Comparison of ENCODE assay signal across 10 cellular contexts in genomic region chr12:121577443-121578180, GRCh38. TPM values are rescaled to one million over a fixed set of nuclear protein-coding genes. Genes with fewer than 3 reads are reported as not detected.
DNase-seq lines count a peak whose midpoint lies in the region; ATAC-seq, FAIRE-seq and TF ChIP-seq lines count a peak whose summit lies in the region.
"Had no signal": no experiment of that assay in that cellular context is flagged by ENCODE, and none has a peak within 500 bp of the region (broad histone marks: within the 10 kb centered on the region; RNA-seq: fewer than 3 reads in every experiment).

No MANE protein-coding gene starts in this region.

- FAIRE-seq in astrocyte (lab: Jason Lieb, UNC), result no peak

- TF ChIP-seq CTCF in astrocyte (IDR thresholded peaks at IDR 0.05; ENCODE audit: insufficient read depth, low read depth, low read length) (no peak), left lung (IDR thresholded peaks at IDR 0.05) (no peak), tibial artery (IDR thresholded peaks at IDR 0.05) (no peak), lower leg skin (IDR thresholded peaks at IDR 0.05) (no peak)

- ATAC-seq in left lung (no peak), HG03565 (IDR thresholded peaks at IDR 0.05; ENCODE audit: unreplicated experiment) (no peak), GM19395 (IDR thresholded peaks at IDR 0.05; ENCODE audit: unreplicated experiment) (no peak)

- peak overlapping the region; percentile 30 for H3K27ac Mint-ChIP-seq in activated naive CD4-positive, alpha-beta T cell treated with anti-CD3 and anti-CD28 coated beads, Interleukin-2, amount 50 U/mL, for 24 hours
- peak overlapping the region; percentile 98 for H3K27ac Mint-ChIP-seq in astrocyte (ENCODE audit: unreplicated experiment)

- H3K27me3 Mint-ChIP-seq in activated naive CD4-positive, alpha-beta T cell treated with anti-CD3 and anti-CD28 coated beads, Interleukin-2, amount 50 U/mL, for 24 hours, result no peaks in the 10 kb centered on the region
- no peaks in the 10 kb centered on the region for H3K27me3 Mint-ChIP-seq in astrocyte (ENCODE audit: low read depth, unreplicated experiment)

- H3K9me3 ChIP-seq in astrocyte (ENCODE audit: insufficient read depth, low read depth, low read length) (no peaks in the 10 kb centered on the region), left lung (no peaks in the 10 kb centered on the region), tibial artery (no peaks in the 10 kb centered on the region)
- H3K9me3 ChIP-seq: neutrophil had no signal

- H3K9me3 Mint-ChIP-seq in activated naive CD4-positive, alpha-beta T cell treated with anti-CD3 and anti-CD28 coated beads, Interleukin-2, amount 50 U/mL, for 24 hours, result no peaks in the 10 kb centered on the region
- no peaks in the 10 kb centered on the region for H3K9me3 Mint-ChIP-seq in astrocyte (ENCODE audit: unreplicated experiment)

- intact Hi-C loops in left lung (cut with DNase I), result loop anchor here in 1 of 2 donors (10.0 kb wide), 1 partner anchor 47 kb away; the partner anchor contains the start of gene ORAI1
- intact Hi-C loops in tibial artery (cut with DNase I; ENCODE audit: low total_unique reads), result loop anchor here (5.0 kb wide), 1 partner anchor 40 kb away; no protein-coding TSS in a partner anchor
- intact Hi-C loops in lower leg skin (cut with DNase I; ENCODE audit: low total_unique reads), result loop anchor here (10.0 kb wide), 1 partner anchor 47 kb away; the partner anchor contains the start of gene ORAI1

- no peaks in the 10 kb centered on the region for H3K79me2 ChIP-seq in astrocyte (ENCODE audit: insufficient read depth, low read length)

- H3K27ac ChIP-seq in astrocyte (ENCODE audit: low read depth, low read length) (peak overlapping the region; percentile 96), left lung (peak overlapping the region; percentile 39 to 48), tibial artery (peak overlapping the region; percentile 66 to 74)
- H3K27ac ChIP-seq: neutrophil had no signal

- H4K20me1 ChIP-seq in astrocyte (ENCODE audit: insufficient read depth, low read length), result no peaks in the 10 kb centered on the region

- H3K4me3 ChIP-seq in astrocyte (ENCODE audit: insufficient read depth, low read depth, low read length) (peak overlapping the region; percentile 66), left lung (no peak overlapping the region), tibial artery (peak overlapping the region in 1 of 2 donors; percentile 76), lower leg skin (ENCODE audit: low read depth, poor library complexity, severe bottlenecking) (no peak overlapping the region)

- H3K4me1 ChIP-seq in astrocyte (ENCODE audit: insufficient read depth, low read length), result peaks cover 50% of the 10 kb centered on the region
- H3K4me1 ChIP-seq in left lung, result peaks cover 25 to 51% of the 10 kb centered on the region in 2 donors
- peaks cover 8 to 50% (median 36%) of the 10 kb centered on the region in 4 donors for H3K4me1 ChIP-seq in tibial artery

- TF ChIP-seq POLR2A in lower leg skin (IDR thresholded peaks at IDR 0.05), result no peak

- H3K36me3 ChIP-seq in astrocyte (ENCODE audit: insufficient read depth, low read length) (peaks cover 6% of the 10 kb centered on the region), left lung (no peaks in the 10 kb centered on the region), tibial artery (peaks cover 0 to 25% (median 0%) of the 10 kb centered on the region in 3 donors)
- H3K36me3 ChIP-seq: neutrophil had no signal

- no peaks in the 10 kb centered on the region for H3K27me3 ChIP-seq in astrocyte (ENCODE audit: insufficient read depth, low read length)
- peaks cover 0 to 8% of the 10 kb centered on the region in 2 donors for H3K27me3 ChIP-seq in left lung
- no peaks in the 10 kb centered on the region for H3K27me3 ChIP-seq in tibial artery

- H2AFZ ChIP-seq in astrocyte (ENCODE audit: low read depth, low read length), result peak overlapping the region; percentile 84

- WGBS in lower leg skin, 2 donors, result 53 to 62% methylated on average over 7 to 10 of the region's 10 CpGs

- H3K4me1 Mint-ChIP-seq in activated naive CD4-positive, alpha-beta T cell treated with anti-CD3 and anti-CD28 coated beads, Interleukin-2, amount 50 U/mL, for 24 hours, result peaks cover 32% of the 10 kb centered on the region
- H3K4me1 Mint-ChIP-seq in astrocyte (ENCODE audit: low read depth, unreplicated experiment), result peaks cover 42% of the 10 kb centered on the region

- peak overlapping the region; percentile 55 for H3K4me3 Mint-ChIP-seq in activated naive CD4-positive, alpha-beta T cell treated with anti-CD3 and anti-CD28 coated beads, Interleukin-2, amount 50 U/mL, for 24 hours
- peak overlapping the region; percentile 83 for H3K4me3 Mint-ChIP-seq in astrocyte (ENCODE audit: unreplicated experiment)

- H3K36me3 Mint-ChIP-seq in activated naive CD4-positive, alpha-beta T cell treated with anti-CD3 and anti-CD28 coated beads, Interleukin-2, amount 50 U/mL, for 24 hours, result peaks cover 5% of the 10 kb centered on the region
- peaks cover 12% of the 10 kb centered on the region for H3K36me3 Mint-ChIP-seq in astrocyte (ENCODE audit: low read depth, unreplicated experiment)

- DNase-seq in activated naive CD4-positive, alpha-beta T cell treated with anti-CD3 and anti-CD28 coated beads, Interleukin-2, amount 50 U/mL, for 16 hours, result no peak
- DNase-seq in astrocyte (ENCODE audit: low read depth) (no peak), left lung (no peak), tibial artery (no peak), lower leg skin (ENCODE audit: low spot score in 2 of 2) (no peak)
- DNase-seq: activated CD8-positive, alpha-beta memory T cell treated with anti-CD3 and anti-CD28 coated beads, Interleukin-2, amount 50 U/mL, for 4 hours had no signal

- H3K4me2 ChIP-seq in astrocyte (ENCODE audit: low read length), result peak overlapping the region; percentile 86

- peak overlapping the region; percentile 85 for H3K9ac ChIP-seq in astrocyte (ENCODE audit: low read length)

RNA-seq across cellular contexts. Expression of gene KDM2B, which starts 3.2 kb away (rescaled TPM):
- total RNA-seq in astrocyte, result 21.3 and 23.4 TPM in 2 replicates
- total RNA-seq in left lung, result 10 to 100 TPM; 22.9 to 37.1 TPM
- 10 to 100 TPM; 28.9 to 72.1 (median 47.9) TPM for total RNA-seq in lower leg skin

RNA-seq across cellular contexts. Expression of gene ORAI1, which starts 48.7 kb away (rescaled TPM):
- total RNA-seq in astrocyte (16.5 and 20.4 TPM in 2 replicates), left lung (10 to 100 TPM; 25.2 to 39.5 TPM), lower leg skin (10 to 100 TPM; 65.1 to 77.7 (median 69.6) TPM)

Comparison
In these comparisons a context has a peak if more than half of its experiments do, and no peak if none do; other contexts are left out.
1. H3K27ac ChIP-seq: peak in every context shown above with its lines; median percentile 96 in astrocyte; 70 in tibial artery; 44 in left lung.